In the genomic region with DNA sequence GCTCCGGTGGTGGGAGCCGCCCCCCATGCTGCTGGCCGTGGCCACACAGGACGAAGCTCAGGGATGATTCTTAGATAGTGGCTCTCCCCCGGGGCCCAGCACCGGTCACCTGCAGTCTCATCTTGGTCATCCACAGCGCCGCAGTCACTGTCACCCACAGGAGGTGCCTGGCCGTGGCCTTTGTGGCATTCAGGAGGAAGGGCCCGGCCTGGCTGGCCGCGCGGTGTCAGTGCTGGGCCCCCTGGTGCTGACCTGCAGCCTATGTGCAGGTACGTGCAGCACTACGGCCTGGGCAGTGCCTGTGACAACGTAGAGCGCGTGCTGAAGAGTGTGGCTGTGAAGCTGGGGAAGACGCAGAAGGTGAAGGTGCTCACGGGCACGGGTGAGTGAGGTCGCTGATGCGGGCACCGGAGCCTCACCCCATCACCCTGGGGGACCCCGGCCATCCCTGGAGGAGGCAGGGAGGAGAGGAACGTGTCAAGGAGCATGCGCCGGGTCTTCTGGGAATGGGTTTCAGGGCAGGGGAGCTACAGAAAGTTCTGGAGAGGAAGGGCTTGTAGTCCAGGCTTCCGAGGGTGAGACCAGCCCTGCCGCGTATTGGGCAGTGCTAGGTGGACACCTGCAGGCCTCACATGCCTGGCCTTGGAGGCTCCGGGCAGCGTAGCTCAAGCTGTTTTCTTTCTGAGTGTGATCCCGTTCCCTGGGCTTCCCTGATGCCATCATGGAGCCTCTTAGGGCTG, we compare ENCODE assay signal across 1 cellular context.
TF ChIP-seq lines count a peak whose summit lies in the region.

No MANE protein-coding gene starts in this region.

TF ChIP-seq in GM12878, 131 proteins besides CTCF, POLR2A, EP300 and RAD21:
- TF ChIP-seq, protein P1, sequence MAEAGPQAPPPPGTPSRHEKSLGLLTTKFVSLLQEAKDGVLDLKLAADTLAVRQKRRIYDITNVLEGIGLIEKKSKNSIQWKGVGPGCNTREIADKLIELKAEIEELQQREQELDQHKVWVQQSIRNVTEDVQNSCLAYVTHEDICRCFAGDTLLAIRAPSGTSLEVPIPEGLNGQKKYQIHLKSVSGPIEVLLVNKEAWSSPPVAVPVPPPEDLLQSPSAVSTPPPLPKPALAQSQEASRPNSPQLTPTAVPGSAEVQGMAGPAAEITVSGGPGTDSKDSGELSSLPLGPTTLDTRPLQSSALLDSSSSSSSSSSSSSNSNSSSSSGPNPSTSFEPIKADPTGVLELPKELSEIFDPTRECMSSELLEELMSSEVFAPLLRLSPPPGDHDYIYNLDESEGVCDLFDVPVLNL (IDR thresholded peaks at IDR 0.05; ENCODE audit: low read depth, low read length): no peak
- TF ChIP-seq MTA3 (IDR thresholded peaks at IDR 0.05; ENCODE audit: borderline replicate concordance, low read length): no peak
- TF ChIP-seq BCL11A (IDR thresholded peaks at IDR 0.05; ENCODE audit: low read depth, low read length): no peak
- TF ChIP-seq EED (IDR thresholded peaks at IDR 0.05; ENCODE audit: low read depth): no peak
- TF ChIP-seq, protein P2, sequence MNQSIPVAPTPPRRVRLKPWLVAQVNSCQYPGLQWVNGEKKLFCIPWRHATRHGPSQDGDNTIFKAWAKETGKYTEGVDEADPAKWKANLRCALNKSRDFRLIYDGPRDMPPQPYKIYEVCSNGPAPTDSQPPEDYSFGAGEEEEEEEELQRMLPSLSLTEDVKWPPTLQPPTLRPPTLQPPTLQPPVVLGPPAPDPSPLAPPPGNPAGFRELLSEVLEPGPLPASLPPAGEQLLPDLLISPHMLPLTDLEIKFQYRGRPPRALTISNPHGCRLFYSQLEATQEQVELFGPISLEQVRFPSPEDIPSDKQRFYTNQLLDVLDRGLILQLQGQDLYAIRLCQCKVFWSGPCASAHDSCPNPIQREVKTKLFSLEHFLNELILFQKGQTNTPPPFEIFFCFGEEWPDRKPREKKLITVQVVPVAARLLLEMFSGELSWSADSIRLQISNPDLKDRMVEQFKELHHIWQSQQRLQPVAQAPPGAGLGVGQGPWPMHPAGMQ (IDR thresholded peaks at IDR 0.05; ENCODE audit: borderline replicate concordance): no peak
- TF ChIP-seq, protein P3, sequence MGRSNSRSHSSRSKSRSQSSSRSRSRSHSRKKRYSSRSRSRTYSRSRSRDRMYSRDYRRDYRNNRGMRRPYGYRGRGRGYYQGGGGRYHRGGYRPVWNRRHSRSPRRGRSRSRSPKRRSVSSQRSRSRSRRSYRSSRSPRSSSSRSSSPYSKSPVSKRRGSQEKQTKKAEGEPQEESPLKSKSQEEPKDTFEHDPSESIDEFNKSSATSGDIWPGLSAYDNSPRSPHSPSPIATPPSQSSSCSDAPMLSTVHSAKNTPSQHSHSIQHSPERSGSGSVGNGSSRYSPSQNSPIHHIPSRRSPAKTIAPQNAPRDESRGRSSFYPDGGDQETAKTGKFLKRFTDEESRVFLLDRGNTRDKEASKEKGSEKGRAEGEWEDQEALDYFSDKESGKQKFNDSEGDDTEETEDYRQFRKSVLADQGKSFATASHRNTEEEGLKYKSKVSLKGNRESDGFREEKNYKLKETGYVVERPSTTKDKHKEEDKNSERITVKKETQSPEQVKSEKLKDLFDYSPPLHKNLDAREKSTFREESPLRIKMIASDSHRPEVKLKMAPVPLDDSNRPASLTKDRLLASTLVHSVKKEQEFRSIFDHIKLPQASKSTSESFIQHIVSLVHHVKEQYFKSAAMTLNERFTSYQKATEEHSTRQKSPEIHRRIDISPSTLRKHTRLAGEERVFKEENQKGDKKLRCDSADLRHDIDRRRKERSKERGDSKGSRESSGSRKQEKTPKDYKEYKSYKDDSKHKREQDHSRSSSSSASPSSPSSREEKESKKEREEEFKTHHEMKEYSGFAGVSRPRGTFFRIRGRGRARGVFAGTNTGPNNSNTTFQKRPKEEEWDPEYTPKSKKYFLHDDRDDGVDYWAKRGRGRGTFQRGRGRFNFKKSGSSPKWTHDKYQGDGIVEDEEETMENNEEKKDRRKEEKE (IDR thresholded peaks at IDR 0.05): no peak
- TF ChIP-seq, protein P4, sequence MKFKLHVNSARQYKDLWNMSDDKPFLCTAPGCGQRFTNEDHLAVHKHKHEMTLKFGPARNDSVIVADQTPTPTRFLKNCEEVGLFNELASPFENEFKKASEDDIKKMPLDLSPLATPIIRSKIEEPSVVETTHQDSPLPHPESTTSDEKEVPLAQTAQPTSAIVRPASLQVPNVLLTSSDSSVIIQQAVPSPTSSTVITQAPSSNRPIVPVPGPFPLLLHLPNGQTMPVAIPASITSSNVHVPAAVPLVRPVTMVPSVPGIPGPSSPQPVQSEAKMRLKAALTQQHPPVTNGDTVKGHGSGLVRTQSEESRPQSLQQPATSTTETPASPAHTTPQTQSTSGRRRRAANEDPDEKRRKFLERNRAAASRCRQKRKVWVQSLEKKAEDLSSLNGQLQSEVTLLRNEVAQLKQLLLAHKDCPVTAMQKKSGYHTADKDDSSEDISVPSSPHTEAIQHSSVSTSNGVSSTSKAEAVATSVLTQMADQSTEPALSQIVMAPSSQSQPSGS (IDR thresholded peaks at IDR 0.05; ENCODE audit: low read length): no peak
- TF ChIP-seq, protein P5, sequence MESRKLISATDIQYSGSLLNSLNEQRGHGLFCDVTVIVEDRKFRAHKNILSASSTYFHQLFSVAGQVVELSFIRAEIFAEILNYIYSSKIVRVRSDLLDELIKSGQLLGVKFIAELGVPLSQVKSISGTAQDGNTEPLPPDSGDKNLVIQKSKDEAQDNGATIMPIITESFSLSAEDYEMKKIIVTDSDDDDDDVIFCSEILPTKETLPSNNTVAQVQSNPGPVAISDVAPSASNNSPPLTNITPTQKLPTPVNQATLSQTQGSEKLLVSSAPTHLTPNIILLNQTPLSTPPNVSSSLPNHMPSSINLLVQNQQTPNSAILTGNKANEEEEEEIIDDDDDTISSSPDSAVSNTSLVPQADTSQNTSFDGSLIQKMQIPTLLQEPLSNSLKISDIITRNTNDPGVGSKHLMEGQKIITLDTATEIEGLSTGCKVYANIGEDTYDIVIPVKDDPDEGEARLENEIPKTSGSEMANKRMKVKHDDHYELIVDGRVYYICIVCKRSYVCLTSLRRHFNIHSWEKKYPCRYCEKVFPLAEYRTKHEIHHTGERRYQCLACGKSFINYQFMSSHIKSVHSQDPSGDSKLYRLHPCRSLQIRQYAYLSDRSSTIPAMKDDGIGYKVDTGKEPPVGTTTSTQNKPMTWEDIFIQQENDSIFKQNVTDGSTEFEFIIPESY (IDR thresholded peaks at IDR 0.05): no peak
- TF ChIP-seq STAT3 (IDR thresholded peaks at IDR 0.05; ENCODE audit: low read depth, low read length): no peak
- no peak for TF ChIP-seq NBN (IDR thresholded peaks at IDR 0.05)
- TF ChIP-seq, protein P6, sequence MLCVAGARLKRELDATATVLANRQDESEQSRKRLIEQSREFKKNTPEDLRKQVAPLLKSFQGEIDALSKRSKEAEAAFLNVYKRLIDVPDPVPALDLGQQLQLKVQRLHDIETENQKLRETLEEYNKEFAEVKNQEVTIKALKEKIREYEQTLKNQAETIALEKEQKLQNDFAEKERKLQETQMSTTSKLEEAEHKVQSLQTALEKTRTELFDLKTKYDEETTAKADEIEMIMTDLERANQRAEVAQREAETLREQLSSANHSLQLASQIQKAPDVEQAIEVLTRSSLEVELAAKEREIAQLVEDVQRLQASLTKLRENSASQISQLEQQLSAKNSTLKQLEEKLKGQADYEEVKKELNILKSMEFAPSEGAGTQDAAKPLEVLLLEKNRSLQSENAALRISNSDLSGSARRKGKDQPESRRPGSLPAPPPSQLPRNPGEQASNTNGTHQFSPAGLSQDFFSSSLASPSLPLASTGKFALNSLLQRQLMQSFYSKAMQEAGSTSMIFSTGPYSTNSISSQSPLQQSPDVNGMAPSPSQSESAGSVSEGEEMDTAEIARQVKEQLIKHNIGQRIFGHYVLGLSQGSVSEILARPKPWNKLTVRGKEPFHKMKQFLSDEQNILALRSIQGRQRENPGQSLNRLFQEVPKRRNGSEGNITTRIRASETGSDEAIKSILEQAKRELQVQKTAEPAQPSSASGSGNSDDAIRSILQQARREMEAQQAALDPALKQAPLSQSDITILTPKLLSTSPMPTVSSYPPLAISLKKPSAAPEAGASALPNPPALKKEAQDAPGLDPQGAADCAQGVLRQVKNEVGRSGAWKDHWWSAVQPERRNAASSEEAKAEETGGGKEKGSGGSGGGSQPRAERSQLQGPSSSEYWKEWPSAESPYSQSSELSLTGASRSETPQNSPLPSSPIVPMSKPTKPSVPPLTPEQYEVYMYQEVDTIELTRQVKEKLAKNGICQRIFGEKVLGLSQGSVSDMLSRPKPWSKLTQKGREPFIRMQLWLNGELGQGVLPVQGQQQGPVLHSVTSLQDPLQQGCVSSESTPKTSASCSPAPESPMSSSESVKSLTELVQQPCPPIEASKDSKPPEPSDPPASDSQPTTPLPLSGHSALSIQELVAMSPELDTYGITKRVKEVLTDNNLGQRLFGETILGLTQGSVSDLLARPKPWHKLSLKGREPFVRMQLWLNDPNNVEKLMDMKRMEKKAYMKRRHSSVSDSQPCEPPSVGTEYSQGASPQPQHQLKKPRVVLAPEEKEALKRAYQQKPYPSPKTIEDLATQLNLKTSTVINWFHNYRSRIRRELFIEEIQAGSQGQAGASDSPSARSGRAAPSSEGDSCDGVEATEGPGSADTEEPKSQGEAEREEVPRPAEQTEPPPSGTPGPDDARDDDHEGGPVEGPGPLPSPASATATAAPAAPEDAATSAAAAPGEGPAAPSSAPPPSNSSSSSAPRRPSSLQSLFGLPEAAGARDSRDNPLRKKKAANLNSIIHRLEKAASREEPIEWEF (IDR thresholded peaks at IDR 0.05; ENCODE audit: insufficient replicate concordance, low read depth, low read length): no peak
- no peak for TF ChIP-seq SUZ12 (IDR thresholded peaks at IDR 0.05; ENCODE audit: unreplicated experiment)
- TF ChIP-seq CBX5 (IDR thresholded peaks at IDR 0.05; ENCODE audit: low read depth): no peak
- TF ChIP-seq, protein P7, sequence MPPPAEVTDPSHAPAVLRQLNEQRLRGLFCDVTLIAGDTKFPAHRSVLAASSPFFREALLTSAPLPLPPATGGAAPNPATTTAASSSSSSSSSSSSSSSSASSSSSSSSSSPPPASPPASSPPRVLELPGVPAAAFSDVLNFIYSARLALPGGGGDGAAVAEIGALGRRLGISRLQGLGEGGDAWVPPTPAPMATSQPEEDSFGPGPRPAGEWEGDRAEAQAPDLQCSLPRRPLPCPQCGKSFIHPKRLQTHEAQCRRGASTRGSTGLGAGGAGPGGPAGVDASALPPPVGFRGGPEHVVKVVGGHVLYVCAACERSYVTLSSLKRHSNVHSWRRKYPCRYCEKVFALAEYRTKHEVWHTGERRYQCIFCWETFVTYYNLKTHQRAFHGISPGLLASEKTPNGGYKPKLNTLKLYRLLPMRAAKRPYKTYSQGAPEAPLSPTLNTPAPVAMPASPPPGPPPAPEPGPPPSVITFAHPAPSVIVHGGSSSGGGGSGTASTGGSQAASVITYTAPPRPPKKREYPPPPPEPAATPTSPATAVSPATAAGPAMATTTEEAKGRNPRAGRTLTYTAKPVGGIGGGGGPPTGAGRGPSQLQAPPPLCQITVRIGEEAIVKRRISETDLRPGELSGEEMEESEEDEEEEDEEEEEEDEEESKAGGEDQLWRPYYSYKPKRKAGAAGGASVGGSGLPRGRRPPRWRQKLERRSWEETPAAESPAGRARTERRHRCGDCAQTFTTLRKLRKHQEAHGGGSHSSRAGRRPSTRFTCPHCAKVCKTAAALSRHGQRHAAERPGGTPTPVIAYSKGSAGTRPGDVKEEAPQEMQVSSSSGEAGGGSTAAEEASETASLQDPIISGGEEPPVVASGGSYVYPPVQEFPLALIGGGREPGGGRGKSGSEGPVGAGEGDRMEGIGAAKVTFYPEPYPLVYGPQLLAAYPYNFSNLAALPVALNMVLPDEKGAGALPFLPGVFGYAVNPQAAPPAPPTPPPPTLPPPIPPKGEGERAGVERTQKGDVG (CRISPR knock-in tag; IDR thresholded peaks at IDR 0.05): no peak
- TF ChIP-seq, protein P8, sequence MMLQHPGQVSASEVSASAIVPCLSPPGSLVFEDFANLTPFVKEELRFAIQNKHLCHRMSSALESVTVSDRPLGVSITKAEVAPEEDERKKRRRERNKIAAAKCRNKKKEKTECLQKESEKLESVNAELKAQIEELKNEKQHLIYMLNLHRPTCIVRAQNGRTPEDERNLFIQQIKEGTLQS (IDR thresholded peaks at IDR 0.05; ENCODE audit: borderline replicate concordance, extremely low read depth, low read depth, low read length): no peak
- no peak for TF ChIP-seq CREB1 (IDR thresholded peaks at IDR 0.05; ENCODE audit: low read depth)
- TF ChIP-seq ESRRA (IDR thresholded peaks at IDR 0.05; ENCODE audit: low read length): no peak
